ENCODE assay signal across 22 cellular contexts in the genomic region with DNA sequence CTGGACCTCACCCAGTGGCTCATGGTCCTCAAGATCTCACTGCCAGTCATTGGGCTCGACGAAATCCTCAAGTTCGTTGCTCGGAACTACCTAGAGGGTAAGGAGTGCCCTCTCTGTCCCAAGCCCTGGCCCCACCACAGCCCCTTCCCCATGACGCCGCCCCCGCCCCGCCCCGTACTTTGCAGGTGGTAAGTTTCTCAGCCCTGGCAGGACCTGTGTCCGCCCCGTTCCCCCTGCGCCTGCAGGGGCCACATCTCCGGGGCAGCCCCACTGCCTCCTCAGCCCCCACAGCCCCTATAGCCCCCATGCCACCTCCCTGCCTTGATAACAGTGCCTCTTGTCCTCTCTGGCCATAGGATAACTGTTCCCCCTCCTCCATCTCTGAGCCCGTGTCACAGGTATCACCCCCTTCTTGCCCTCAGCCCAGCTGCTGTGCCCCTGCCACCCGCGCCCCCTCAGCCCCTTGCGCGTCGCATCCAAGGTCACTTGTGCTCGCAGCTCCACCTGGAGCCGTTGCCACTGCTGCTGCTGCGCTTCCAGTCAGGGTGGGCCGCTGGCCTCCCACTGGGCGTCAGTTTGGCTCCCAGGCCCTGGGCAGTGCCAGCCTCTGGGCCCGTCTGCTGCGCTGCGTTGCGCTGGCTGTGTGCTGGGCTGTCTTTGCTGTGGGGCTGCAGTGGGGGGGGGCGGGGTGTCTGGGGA. TPM values are rescaled to one million over a fixed set of nuclear protein-coding genes. Genes with fewer than 3 reads are reported as not detected.
A peak's percentile ranks its signal among the peaks of the same experiment; 100 is the strongest.
DNase-seq lines count a peak whose midpoint lies in the region; ATAC-seq, FAIRE-seq and TF ChIP-seq lines count a peak whose summit lies in the region.
"Had no signal": no experiment of that assay in that cellular context is flagged by ENCODE, and none has a peak within 500 bp of the region (broad histone marks: within the 10 kb centered on the region; RNA-seq: fewer than 3 reads in every experiment).

No MANE protein-coding gene starts in this region.

- H2AFZ ChIP-seq in GM12878 (ENCODE audit: control insufficient read depth, low read depth, low read length): no peak overlapping the region
- H2AFZ ChIP-seq: GM23338 had no signal

- peak; percentile 64 for TF ChIP-seq POLR2A in GM12878 (IDR thresholded peaks at IDR 0.05; ENCODE audit: low read depth, low read length)

- H3K36me3 Mint-ChIP-seq in immature natural killer cell: peaks cover 0 to 5% (median 0%) of the 10 kb centered on the region in 3 donors

- H3K27me3 Mint-ChIP-seq in immature natural killer cell (ENCODE audit: low read depth in 3 of 3): no peaks in the 10 kb centered on the region
- H3K27me3 Mint-ChIP-seq: IgD-negative memory B cell had no signal

- no peak overlapping the region for H3K27ac Mint-ChIP-seq in immature natural killer cell
- H3K27ac Mint-ChIP-seq: CD8-positive, alpha-beta T cell; GM23338 had no signal

- peaks cover 0 to 5% of the 10 kb centered on the region in 2 donors for H3K4me1 Mint-ChIP-seq in immature natural killer cell
- H3K4me1 Mint-ChIP-seq: GM23338 had no signal

- H3K9ac ChIP-seq in GM12878 (ENCODE audit: control insufficient read depth, insufficient read depth, low read length): no peak overlapping the region

- intact Hi-C loops in GM12878 (cut with micrococcal nuclease; ENCODE audit: unreplicated experiment): no loop called here
- intact Hi-C loops in pancreas (cut with DNase I): no loop called here

- no peak for TF ChIP-seq EP300 in GM12878 (IDR thresholded peaks at IDR 0.05; ENCODE audit: borderline replicate concordance in 1 of 2, control insufficient read depth in 1 of 2, low read depth in 2 of 2, low read length in 2 of 2)

- H3K9me3 ChIP-seq in GM12878 (replicated peaks; ENCODE audit: control insufficient read depth, insufficient read depth, low read length) (no peaks in the 10 kb centered on the region), pancreas (no peaks in the 10 kb centered on the region)

- H3K27ac ChIP-seq in GM12878 (ENCODE audit: control insufficient read depth, insufficient read depth): no peak overlapping the region
- no peak overlapping the region for H3K27ac ChIP-seq in pancreas
- H3K27ac ChIP-seq: SK-N-MC had no signal

- SMC1A ChIA-PET in GM12878 (lab: Charles Lee; ENCODE audit: uncharacterized antibody, unreplicated experiment): no interaction called here

- BruUV-seq in GM12878 (replicated peaks; lab: Mats Ljungman, UMichigan): no TSS peak

- TF ChIP-seq RAD21 in GM12878 (IDR thresholded peaks at IDR 0.05; ENCODE audit: insufficient read depth, low read depth, low read length): no peak

- FAIRE-seq in GM12878 (lab: Jason Lieb, UNC): no peak
- no peak for FAIRE-seq in pancreas (lab: Jason Lieb, UNC)

- no peak for TF ChIP-seq CTCF in GM12878 (IDR thresholded peaks at IDR 0.05 in 2 of 3, conservative IDR thresholded peaks at IDR 0.05 in 1 of 3; ENCODE audit: control insufficient read depth in 2 of 3, extremely low read depth in 1 of 3, insufficient read depth in 1 of 3, low read depth in 3 of 3, low read length in 3 of 3)
- no peak for TF ChIP-seq CTCF in pancreas (IDR thresholded peaks at IDR 0.05)

- H3K4me3 Mint-ChIP-seq in immature natural killer cell: no peak overlapping the region
- H3K4me3 Mint-ChIP-seq: CD8-positive, alpha-beta T cell; GM23338 had no signal

- no peaks in the 10 kb centered on the region for H3K9me3 Mint-ChIP-seq in immature natural killer cell
- H3K9me3 Mint-ChIP-seq: CD8-positive, alpha-beta T cell; GM23338; IgD-negative memory B cell had no signal

- DNase-seq in H7 (peak; percentile 58), GM12878 (ENCODE audit: low read depth, low spot score) (no peak), pancreas (peak in 1 of 6 donors; percentile 67), immature natural killer cell (no peak), NCI-H2107 (lab: John Stamatoyannopoulos, UW) (no peak)
- DNase-seq: C1 segment of cervical spinal cord; CD8-positive, alpha-beta T cell; HCEC 1CT; Kasumi-1; NCI-H1694; NCI-H2081 treated with DMSO at 0.1 percent for 48 hours; NCI-H446 treated with DMSO at 0.1 percent for 48 hours; NCI-H526 treated with DMSO at 0.1 percent for 48 hours; PC-3; SHP77 treated with DMSO at 0.1 percent for 48 hours; SW 1271 had no signal

- WGBS in GM12878 (ENCODE audit: insufficient coverage, insufficient replicate concordance, low lambda C conversion rate, missing lambda C conversion rate): 91% methylated on average over 24 of the region's 29 CpGs
- 37 to 43% methylated on average over 29 of the region's 29 CpGs for WGBS in pancreas, 2 donors

- no peaks in the 10 kb centered on the region for H3K79me2 ChIP-seq in GM12878 (ENCODE audit: control insufficient read depth, insufficient read depth, low read length)

- H3K36me3 ChIP-seq in H7 (replicated peaks; ENCODE audit: control insufficient read depth, insufficient read depth, low read length) (peaks cover 3% of the 10 kb centered on the region), GM12878 (ENCODE audit: control insufficient read depth in 2 of 2, insufficient read depth in 2 of 2, low read length in 1 of 2) (peaks cover 5% of the 10 kb centered on the region in 2 experiments; a peak in 3 of 4 replicates), pancreas (peaks cover 0 to 16% (median 0%) of the 10 kb centered on the region in 3 donors)

- H3K4me3 ChIP-seq in H7 (ENCODE audit: insufficient read depth, low read depth, low read length) (no peak overlapping the region), GM12878 (no peak overlapping the region), pancreas (no peak overlapping the region)
- H3K4me3 ChIP-seq: GM23338, SK-N-MC had no signal

- POLR2A ChIA-PET in GM12878 (lab: Charles Lee): no interaction called here

- ATAC-seq in GM12878 (no peak), pancreas (peak in 3 of 4 donors; percentile 35 to 52 (median 38)), HG03108 (IDR thresholded peaks at IDR 0.05; ENCODE audit: unreplicated experiment) (no peak)
- ATAC-seq: GM23338, PC-3 had no signal

- H3K27me3 ChIP-seq in H7 (ENCODE audit: control insufficient read depth, insufficient read depth, low read length): no peaks in the 10 kb centered on the region
- no peaks in the 10 kb centered on the region for H3K27me3 ChIP-seq in GM12878 (replicated peaks in 1 of 2; ENCODE audit: control insufficient read depth in 2 of 2, insufficient read depth in 2 of 2, low read length in 1 of 2)
- H3K27me3 ChIP-seq in pancreas: no peaks in the 10 kb centered on the region

- H4K20me1 ChIP-seq in GM12878 (ENCODE audit: control insufficient read depth, insufficient read depth): no peaks in the 10 kb centered on the region

- CTCF ChIA-PET in GM12878 (lab: Yijun Ruan, JAX): interaction anchor here (1.2 kb wide), 1 partner anchor 42 kb away, joined by 3 read pairs; no protein-coding TSS in a partner anchor

- H3K4me1 ChIP-seq in GM12878 (ENCODE audit: control insufficient read depth, insufficient read depth, low read length) (no peaks in the 10 kb centered on the region), pancreas (no peaks in the 10 kb centered on the region)

- RAD21 ChIA-PET in GM12878 (lab: Charles Lee; ENCODE audit: unreplicated experiment): no interaction called here

- in situ Hi-C loops in GM12878 (cut with MboI): no loop called here

- no peak overlapping the region for H3K4me2 ChIP-seq in GM12878 (ENCODE audit: control insufficient read depth, insufficient read depth)
- H3K4me2 ChIP-seq: GM23338 had no signal

RNA-seq across cellular contexts. Expression of gene RABEP2, which starts 21.5 kb away (rescaled TPM):
- 13.3 and 17.3 TPM in 2 replicates for total RNA-seq in H7 (2014; rRNA removed; shearing (Covaris generic))
- 57.4 and 73.1 TPM in 2 replicates for total RNA-seq in GM12878 (2013; cell fraction: nucleolus; rRNA removed)
- 31.1 and 32.8 TPM in 2 replicates for total RNA-seq in GM12878 (2014; rRNA removed)
- 8.6 and 9.4 TPM in 2 replicates for total RNA-seq in GM12878 (2014; rRNA removed; fragmentation: Illumina TruSeq; extraction: Trizol)
- total RNA-seq in GM12878 (2021): 25.1 and 29.3 TPM in 2 replicates
- 5.5 TPM for polyA plus RNA-seq in GM12878 (2011; ENCODE audit: low read depth)
- 5.0 and 10.5 TPM in 2 replicates for polyA plus RNA-seq in GM12878 (2011; rRNA removed)
- polyA plus RNA-seq in GM12878 (2011; cell fraction: cytosol; rRNA removed): 13.6 and 23.3 TPM in 2 replicates
- polyA plus RNA-seq in GM12878 (2011; cell fraction: nucleus; rRNA removed): 30.9 and 53.5 TPM in 2 replicates
- 24.6 and 33.2 TPM in 2 replicates for polyA plus RNA-seq in GM12878 (2012)
- polyA plus RNA-seq in GM12878 (2014; fragmentation: Illumina TruSeq; extraction: Trizol): 0.22 and 3.1 TPM in 2 replicates
- polyA plus RNA-seq in GM12878 (2014; fragmentation: Nextera tagmentation; extraction: Ambion mirVana): under 1 TPM; 0.47 to 0.69 TPM
- 32.0 and 32.1 TPM in 2 replicates for polyA plus RNA-seq in GM12878 (2014; rRNA removed)
- 10 to 100 TPM; 26.8 to 33.2 TPM for polyA plus RNA-seq in GM12878 (2016; fragmentation: Nextera tagmentation; extraction: Ambion mirVana)
- 5.3 and 12.3 TPM in 2 replicates for polyA minus RNA-seq in GM12878 (2011; rRNA and poly(A)+ RNA removed)
- 4.8 and 6.7 TPM in 2 replicates for polyA minus RNA-seq in GM12878 (2011; cell fraction: cytosol; rRNA and poly(A)+ RNA removed)
- 5.8 and 19.0 TPM in 2 replicates for polyA minus RNA-seq in GM12878 (2011; cell fraction: nucleus; rRNA and poly(A)+ RNA removed)
- total RNA-seq in pancreas: 10 to 100 TPM; 11.5 to 16.9 (median 13.7) TPM
- 10 to 100 TPM; 34.0 to 66.1 TPM for polyA plus RNA-seq in pancreas
- polyA plus RNA-seq in immature natural killer cell: 10 to 100 TPM in 1 of 3 donors, 1 to 10 TPM in 2; 6.3 to 13.9 (median 9.6) TPM

RNA-seq across cellular contexts. Expression of gene ATP2A1, which starts 25.2 kb away (rescaled TPM):
- total RNA-seq in H7 (2014; rRNA removed; shearing (Covaris generic)): 0.10 and 1.0 TPM in 2 replicates
- 1.7 and 4.7 TPM in 2 replicates for total RNA-seq in GM12878 (2013; cell fraction: nucleolus; rRNA removed)
- total RNA-seq in GM12878 (2014; rRNA removed): 0.28 and 0.38 TPM in 2 replicates
- 0.28 and 1.6 TPM in 2 replicates for total RNA-seq in GM12878 (2014; rRNA removed; fragmentation: Illumina TruSeq; extraction: Trizol)
- 0.96 and 1.1 TPM in 2 replicates for total RNA-seq in GM12878 (2021)
- polyA plus RNA-seq in GM12878 (2011; ENCODE audit: low read depth): 0.81 TPM
- polyA plus RNA-seq in GM12878 (2011; rRNA removed): 0.35 and 0.62 TPM in 2 replicates
- 0.77 and 0.79 TPM in 2 replicates for polyA plus RNA-seq in GM12878 (2011; cell fraction: cytosol; rRNA removed)
- polyA plus RNA-seq in GM12878 (2011; cell fraction: nucleus; rRNA removed): 7.5 and 32.6 TPM in 2 replicates
- polyA plus RNA-seq in GM12878 (2012): 1.8 and 2.3 TPM in 2 replicates
- 0.54 and 1.8 TPM in 2 replicates for polyA plus RNA-seq in GM12878 (2014; fragmentation: Illumina TruSeq; extraction: Trizol)
- polyA plus RNA-seq in GM12878 (2014; fragmentation: Nextera tagmentation; extraction: Ambion mirVana): under 1 TPM; 0.13 to 0.37 TPM
- 0.77 and 1.3 TPM in 2 replicates for polyA plus RNA-seq in GM12878 (2014; rRNA removed)
- 1 to 10 TPM; 1.5 to 1.7 TPM for polyA plus RNA-seq in GM12878 (2016; fragmentation: Nextera tagmentation; extraction: Ambion mirVana)
- 0.29 and 0.88 TPM in 2 replicates for polyA minus RNA-seq in GM12878 (2011; rRNA and poly(A)+ RNA removed)
- 1.5 TPM in 1 of 2 replicates, not detected in the other for polyA minus RNA-seq in GM12878 (2011; cell fraction: cytosol; rRNA and poly(A)+ RNA removed)
- polyA minus RNA-seq in GM12878 (2011; cell fraction: nucleus; rRNA and poly(A)+ RNA removed): 0.97 and 1.2 TPM in 2 replicates
- under 1 TPM in 4 of 6 donors, not detected in 2; 0.20 to 0.42 (median 0.27) TPM for total RNA-seq in pancreas
- under 1 TPM; 0.49 to 0.84 TPM for polyA plus RNA-seq in pancreas
- polyA plus RNA-seq in immature natural killer cell: under 1 TPM in 1 of 3 donors, not detected in 2; 0.31 TPM
- total RNA-seq: RPMI7951 had no signal
- polyA plus RNA-seq: IgD-negative memory B cell had no signal

RNA-seq across cellular contexts. Expression of gene CD19, which starts 28.3 kb away (rescaled TPM):
- total RNA-seq in H7 (2014; rRNA removed; shearing (Covaris generic)): 1.2 and 1.9 TPM in 2 replicates
- total RNA-seq in GM12878 (2013; cell fraction: nucleolus; rRNA removed): 137 and 156 TPM in 2 replicates
- total RNA-seq in GM12878 (2014; rRNA removed) (93.0 and 99.7 TPM in 2 replicates), GM12878 (2014; rRNA removed; fragmentation: Illumina TruSeq; extraction: Trizol) (41.5 and 45.1 TPM in 2 replicates), GM12878 (2021) (86.1 and 91.6 TPM in 2 replicates), pancreas (under 1 TPM in 3 of 6 donors, not detected in 3; 0.09 to 0.15 (median 0.09) TPM)
- polyA plus RNA-seq in GM12878 (2011; ENCODE audit: low read depth): 24.1 TPM
- polyA plus RNA-seq in GM12878 (2011; rRNA removed) (32.1 and 53.9 TPM in 2 replicates), GM12878 (2014; fragmentation: Illumina TruSeq; extraction: Trizol) (38.0 and 62.8 TPM in 2 replicates), GM12878 (2014; fragmentation: Nextera tagmentation; extraction: Ambion mirVana) (1 to 10 TPM; 1.2 to 7.0 TPM), GM12878 (2014; rRNA removed) (125 and 129 TPM in 2 replicates), GM12878 (2016; fragmentation: Nextera tagmentation; extraction: Ambion mirVana) (100 to 1,000 TPM in 1 of 2 experiments, 10 to 100 TPM in 1; 98.1 to 114 TPM), pancreas (under 1 TPM in 1 of 2 donors, not detected in 1; 0.08 TPM), immature natural killer cell (under 1 TPM; 0.18 to 0.29 (median 0.27) TPM)
- polyA plus RNA-seq in GM12878 (2011; cell fraction: cytosol; rRNA removed): 62.7 and 74.0 TPM in 2 replicates
- 333 and 375 TPM in 2 replicates for polyA plus RNA-seq in GM12878 (2011; cell fraction: nucleus; rRNA removed)
- polyA plus RNA-seq in GM12878 (2012): 71.8 and 78.8 TPM in 2 replicates
- polyA minus RNA-seq in GM12878 (2011; rRNA and poly(A)+ RNA removed): 22.8 and 49.7 TPM in 2 replicates
- polyA minus RNA-seq in GM12878 (2011; cell fraction: cytosol; rRNA and poly(A)+ RNA removed): 17.9 and 18.0 TPM in 2 replicates
- polyA minus RNA-seq in GM12878 (2011; cell fraction: nucleus; rRNA and poly(A)+ RNA removed): 38.1 and 48.0 TPM in 2 replicates
- total RNA-seq: MCF 10A, PC-3, RPMI7951 had no signal

RNA-seq across cellular contexts. Expression of gene SH2B1, which starts 39.9 kb away (rescaled TPM):
- total RNA-seq in H7 (2014; rRNA removed; shearing (Covaris generic)): 38.9 and 40.0 TPM in 2 replicates
- total RNA-seq in GM12878 (2013; cell fraction: nucleolus; rRNA removed): 35.6 and 42.0 TPM in 2 replicates
- total RNA-seq in GM12878 (2014; rRNA removed) (18.4 and 18.5 TPM in 2 replicates), GM12878 (2014; rRNA removed; fragmentation: Illumina TruSeq; extraction: Trizol) (9.8 and 10.6 TPM in 2 replicates), GM12878 (2021) (34.9 and 42.1 TPM in 2 replicates), pancreas (10 to 100 TPM; 21.6 to 39.5 (median 24.5) TPM)
- polyA plus RNA-seq in GM12878 (2011; ENCODE audit: low read depth): 20.4 TPM
- polyA plus RNA-seq in GM12878 (2011; rRNA removed) (6.7 and 17.8 TPM in 2 replicates), GM12878 (2014; fragmentation: Illumina TruSeq; extraction: Trizol) (9.9 and 16.6 TPM in 2 replicates), GM12878 (2014; fragmentation: Nextera tagmentation; extraction: Ambion mirVana) (under 1 TPM; 0.18 to 0.46 TPM), GM12878 (2014; rRNA removed) (34.9 and 44.3 TPM in 2 replicates), GM12878 (2016; fragmentation: Nextera tagmentation; extraction: Ambion mirVana) (1 to 10 TPM; 6.0 to 6.8 TPM), pancreas (10 to 100 TPM; 66.2 to 81.6 TPM), immature natural killer cell (1 to 10 TPM; 1.4 to 3.0 (median 1.6) TPM)
- 18.5 and 24.5 TPM in 2 replicates for polyA plus RNA-seq in GM12878 (2011; cell fraction: cytosol; rRNA removed)
- 252 and 297 TPM in 2 replicates for polyA plus RNA-seq in GM12878 (2011; cell fraction: nucleus; rRNA removed)
- 23.9 and 37.6 TPM in 2 replicates for polyA plus RNA-seq in GM12878 (2012)
- polyA minus RNA-seq in GM12878 (2011; rRNA and poly(A)+ RNA removed): 2.6 and 11.2 TPM in 2 replicates
- polyA minus RNA-seq in GM12878 (2011; cell fraction: cytosol; rRNA and poly(A)+ RNA removed): 6.8 and 8.7 TPM in 2 replicates
- polyA minus RNA-seq in GM12878 (2011; cell fraction: nucleus; rRNA and poly(A)+ RNA removed): 19.3 and 28.2 TPM in 2 replicates

RNA-seq across cellular contexts. Expression of gene NFATC2IP, which starts 47.2 kb away (rescaled TPM):
- total RNA-seq in H7 (2014; rRNA removed; shearing (Covaris generic)): 29.1 and 34.8 TPM in 2 replicates
- 142 and 145 TPM in 2 replicates for total RNA-seq in GM12878 (2013; cell fraction: nucleolus; rRNA removed)
- total RNA-seq in GM12878 (2014; rRNA removed) (52.1 and 54.4 TPM in 2 replicates), GM12878 (2014; rRNA removed; fragmentation: Illumina TruSeq; extraction: Trizol) (33.8 and 37.8 TPM in 2 replicates), GM12878 (2021) (44.3 and 51.8 TPM in 2 replicates), pancreas (10 to 100 TPM in 4 of 6 donors, 1 to 10 TPM in 2; 9.2 to 19.3 (median 11.8) TPM)
- polyA plus RNA-seq in GM12878 (2011; ENCODE audit: low read depth): 29.6 TPM
- polyA plus RNA-seq in GM12878 (2011; rRNA removed) (80.2 and 93.9 TPM in 2 replicates), GM12878 (2014; fragmentation: Illumina TruSeq; extraction: Trizol) (57.1 and 60.7 TPM in 2 replicates), GM12878 (2014; fragmentation: Nextera tagmentation; extraction: Ambion mirVana) (10 to 100 TPM; 12.2 to 16.2 TPM), GM12878 (2014; rRNA removed) (75.1 and 75.2 TPM in 2 replicates), GM12878 (2016; fragmentation: Nextera tagmentation; extraction: Ambion mirVana) (10 to 100 TPM; 41.2 to 42.0 TPM), pancreas (10 to 100 TPM; 20.6 to 22.0 TPM), immature natural killer cell (10 to 100 TPM; 22.2 to 37.3 (median 33.0) TPM)
- polyA plus RNA-seq in GM12878 (2011; cell fraction: cytosol; rRNA removed): 85.1 and 104 TPM in 2 replicates
- 186 and 193 TPM in 2 replicates for polyA plus RNA-seq in GM12878 (2011; cell fraction: nucleus; rRNA removed)
- polyA plus RNA-seq in GM12878 (2012): 33.0 and 38.1 TPM in 2 replicates
- 54.8 and 72.3 TPM in 2 replicates for polyA minus RNA-seq in GM12878 (2011; rRNA and poly(A)+ RNA removed)
- 14.2 and 17.6 TPM in 2 replicates for polyA minus RNA-seq in GM12878 (2011; cell fraction: cytosol; rRNA and poly(A)+ RNA removed)
- 42.8 and 83.8 TPM in 2 replicates for polyA minus RNA-seq in GM12878 (2011; cell fraction: nucleus; rRNA and poly(A)+ RNA removed)

Comparison
In these comparisons a context has a peak if more than half of its experiments do, and no peak if none do; other contexts are left out.
1. ATAC-seq: peak in pancreas (3 of 4); none in GM12878 (single experiment) and HG03108 (single experiment).
2. RNA of gene CD19, which starts 28.3 kb away (total RNA-seq): 41.5 to 156 TPM in GM12878; 1.2 to 1.9 TPM in H7 and 0.09 to 0.15 TPM in pancreas; every median in the first group is over 10 times any median in the second.